ENCODE assay signal across 16 cellular contexts in genomic region chr20:57437672-57438330, GRCh38. TPM values are rescaled to one million over a fixed set of nuclear protein-coding genes. Genes with fewer than 3 reads are reported as not detected.
DNase-seq lines count a peak whose midpoint lies in the region; ATAC-seq and TF ChIP-seq lines count a peak whose summit lies in the region.
"Had no signal": no experiment of that assay in that cellular context is flagged by ENCODE, and none has a peak within 500 bp of the region (broad histone marks: within the 10 kb centered on the region; RNA-seq: fewer than 3 reads in every experiment).

No MANE protein-coding gene starts in this region.

- peaks cover 23 to 24% of the 10 kb centered on the region in 2 donors for H3K4me1 ChIP-seq in neuronal stem cell (ENCODE audit: control insufficient read depth in 2 of 2, insufficient read depth in 1 of 2, low read depth in 1 of 2, low read length in 2 of 2)
- peaks cover 31% of the 10 kb centered on the region for H3K4me1 ChIP-seq in vagina
- H3K4me1 ChIP-seq: parathyroid adenoma had no signal

- H3K36me3 ChIP-seq in neuronal stem cell (replicated peaks in 1 of 2; ENCODE audit: control insufficient read depth in 2 of 2, insufficient read depth in 2 of 2, low read length in 2 of 2) (no peaks in the 10 kb centered on the region), vagina (no peaks in the 10 kb centered on the region)
- H3K36me3 ChIP-seq: MG63 had no signal

- WGBS in neuronal stem cell (ENCODE audit: extremely low coverage in 2 of 2, insufficient read length in 2 of 2, insufficient replicate concordance in 1 of 2), 2 donors, result no CpG with 5 or more reads among the region's 18 CpGs

- no peak overlapping the region for H3K14ac ChIP-seq in neuronal stem cell (ENCODE audit: low read length)

- H3K79me1 ChIP-seq in neuronal stem cell (ENCODE audit: low read depth, low read length), result no peaks in the 10 kb centered on the region

- peak overlapping the region; percentile 15 for H3K4ac ChIP-seq in neuronal stem cell (ENCODE audit: low read length)

- H3K27me3 ChIP-seq in neuronal stem cell (ENCODE audit: control insufficient read depth in 3 of 3, insufficient read depth in 3 of 3, low read depth in 1 of 3, low read length in 3 of 3), result peaks cover 0 to 30% (median 0%) of the 10 kb centered on the region in 3 experiments
- no peaks in the 10 kb centered on the region for H3K27me3 ChIP-seq in vagina
- H3K27me3 ChIP-seq: MG63 had no signal

- TF ChIP-seq CTCF in vagina (IDR thresholded peaks at IDR 0.05), result no peak

- no peak overlapping the region for H3K9ac ChIP-seq in neuronal stem cell (ENCODE audit: low read depth, low read length, poor library complexity)
- H3K9ac ChIP-seq: parathyroid adenoma had no signal

- H2AK5ac ChIP-seq in neuronal stem cell (ENCODE audit: low read depth, low read length), result no peak overlapping the region

- H4K91ac ChIP-seq in neuronal stem cell (ENCODE audit: low read depth, low read length, poor library complexity), result no peak overlapping the region

- ATAC-seq in Right ventricle myocardium superior (ENCODE audit: poor library complexity) (no peak), GM21717 (IDR thresholded peaks at IDR 0.05; ENCODE audit: unreplicated experiment) (no peak)
- ATAC-seq: activated CD4-positive, CD25-positive, alpha-beta regulatory T cell treated with anti-CD3 and anti-CD28 coated beads, Interleukin-2, amount 50 U/mL, for 24 hours had no signal

- TF ChIP-seq POLR2A in vagina (IDR thresholded peaks at IDR 0.05), result no peak

- no peak overlapping the region for H3K23ac ChIP-seq in neuronal stem cell (ENCODE audit: low read depth, low read length, poor library complexity)

- intact Hi-C loops in Right ventricle myocardium superior (cut with DNase I), result no loop called here
- intact Hi-C loops in vagina (cut with DNase I), result loop anchor here (2.0 kb wide), 1 partner anchor 41 kb away; no protein-coding TSS in a partner anchor

- no peak overlapping the region for H2BK5ac ChIP-seq in neuronal stem cell (ENCODE audit: low read length)

- H2BK12ac ChIP-seq in neuronal stem cell (ENCODE audit: low read length), result no peak overlapping the region

- H4K8ac ChIP-seq in neuronal stem cell (ENCODE audit: low read depth, low read length), result no peak overlapping the region

- H3K4me3 ChIP-seq in neuronal stem cell (ENCODE audit: low read length in 2 of 2) (no peak overlapping the region), vagina (no peak overlapping the region)
- H3K4me3 ChIP-seq: MG63 had no signal

- no peak overlapping the region for H2BK15ac ChIP-seq in neuronal stem cell (ENCODE audit: low read length)

- H3K9me3 ChIP-seq in neuronal stem cell (replicated peaks in 1 of 2; ENCODE audit: control insufficient read depth in 2 of 2, insufficient read depth in 1 of 2, low read depth in 1 of 2, low read length in 2 of 2) (peaks cover 0 to 2% of the 10 kb centered on the region in 2 donors), vagina (no peaks in the 10 kb centered on the region)
- H3K9me3 ChIP-seq: MG63 had no signal

- H2BK120ac ChIP-seq in neuronal stem cell (ENCODE audit: low read depth, low read length), result no peak overlapping the region

- peak; percentile 10 for DNase-seq in NCI-H2171 treated with DMSO at 0.1 percent for 48 hours (lab: John Stamatoyannopoulos, UW)
- DNase-seq in NCI-H2171 (lab: John Stamatoyannopoulos, UW), result no peak
- peak; percentile 43 for DNase-seq in Right ventricle myocardium superior
- DNase-seq in neuronal stem cell (ENCODE audit: low spot score), result no peak
- DNase-seq in vagina (ENCODE audit: extremely low spot score in 2 of 2), result no peak
- DNase-seq in NCI-H226, result no peak
- no peak for DNase-seq in NCI-H146 (lab: John Stamatoyannopoulos, UW)
- DNase-seq: 8988T, dermis blood vessel endothelial cell, H7, MG63, NCI-H2081, NCI-H82 had no signal

- H3K27ac ChIP-seq in neuronal stem cell (replicated peaks; ENCODE audit: low read length) (no peak overlapping the region), vagina (peak overlapping the region; percentile 4)
- H3K27ac ChIP-seq: parathyroid adenoma had no signal

- no peak overlapping the region for H2AFZ ChIP-seq in neuronal stem cell (ENCODE audit: low read length)
- H2AFZ ChIP-seq: parathyroid adenoma had no signal

- H3K18ac ChIP-seq in neuronal stem cell (ENCODE audit: low read length), result no peak overlapping the region

- no peak overlapping the region for H3K4me2 ChIP-seq in neuronal stem cell (ENCODE audit: insufficient read depth, low read length, poor library complexity, severe bottlenecking)

RNA-seq across cellular contexts. Expression of gene RBM38, which starts 46.6 kb away (rescaled TPM):
- 91.5 TPM for total RNA-seq in Right ventricle myocardium superior
- 38.4 TPM for polyA plus RNA-seq in neuronal stem cell (2013, experiment 1 of 2)
- 40.3 TPM for polyA plus RNA-seq in neuronal stem cell (2013, experiment 2 of 2)
- total RNA-seq in vagina, result 24.8 TPM

Comparison
In these comparisons a context has a peak if more than half of its experiments do, and no peak if none do; other contexts are left out.
1. DNase-seq: peak in NCI-H2171 treated with DMSO at 0.1 percent for 48 hours (single experiment) and Right ventricle myocardium superior (single experiment); none in NCI-H2171 (single experiment), neuronal stem cell (single experiment), vagina (0 of 2), NCI-H226 (single experiment) and NCI-H146 (single experiment).